Comparison of ENCODE assay signal across 20 cellular contexts in genomic region chr14:86334355-86334754, GRCh38.
"Had no signal": no experiment of that assay in that cellular context is flagged by ENCODE, and none has a peak within 500 bp of the region (broad histone marks: within the 10 kb centered on the region; RNA-seq: fewer than 3 reads in every experiment).

No MANE protein-coding gene starts in this region.

- H3K4me1 Mint-ChIP-seq: activated naive CD8-positive, alpha-beta T cell treated with anti-CD3 and anti-CD28 coated beads for 36 hours; neural crest cell; stimulated activated naive CD8-positive, alpha-beta T cell treated with anti-CD3 and anti-CD28 coated beads, Interleukin-15, amount 100 ng/mL, for 72 hours had no signal

- ATAC-seq: activated CD4-positive, CD25-positive, alpha-beta regulatory T cell treated with anti-CD3 and anti-CD28 coated beads, Interleukin-2, amount 50 U/mL, for 24 hours; effector memory CD8-positive, alpha-beta T cell; left cardiac atrium; lower lobe of right lung; stimulated activated naive CD8-positive, alpha-beta T cell treated with anti-CD3 and anti-CD28 coated beads, Interleukin-15, amount 100 ng/mL, for 72 hours had no signal

- H3K36me3 ChIP-seq: brain microvascular endothelial cell, lower lobe of right lung, sigmoid colon, spleen, upper lobe of left lung had no signal

- H3K27me3 ChIP-seq: brain microvascular endothelial cell, sigmoid colon, spleen, upper lobe of left lung had no signal

- H3K4me3 ChIP-seq: lower lobe of right lung, sigmoid colon, spleen, upper lobe of left lung had no signal

- H3K36me3 Mint-ChIP-seq: activated naive CD8-positive, alpha-beta T cell treated with anti-CD3 and anti-CD28 coated beads for 36 hours; mesothelial cell of epicardium had no signal

- H3K9me3 ChIP-seq: lower lobe of right lung, sigmoid colon, upper lobe of left lung had no signal

- H3K27me3 Mint-ChIP-seq: activated naive CD8-positive, alpha-beta T cell treated with anti-CD3 and anti-CD28 coated beads for 36 hours; effector memory CD8-positive, alpha-beta T cell; stimulated activated naive CD8-positive, alpha-beta T cell treated with anti-CD3 and anti-CD28 coated beads, Interleukin-15, amount 100 ng/mL, for 72 hours had no signal

- H3K4me1 ChIP-seq: lower lobe of right lung, sigmoid colon, spleen, upper lobe of left lung had no signal

- H3K9me3 Mint-ChIP-seq: activated naive CD8-positive, alpha-beta T cell treated with anti-CD3 and anti-CD28 coated beads for 36 hours had no signal

- DNase-seq: activated CD4-positive, alpha-beta T cell treated with anti-CD3 and anti-CD28 coated beads, Interleukin-2, amount 50 U/mL, for 1 hour; activated CD8-positive, alpha-beta memory T cell treated with anti-CD3 and anti-CD28 coated beads for 24 hours; activated naive CD8-positive, alpha-beta T cell treated with anti-CD3 and anti-CD28 coated beads for 36 hours; brain microvascular endothelial cell; dermis blood vessel endothelial cell; effector memory CD8-positive, alpha-beta T cell; foreskin melanocyte; head of caudate nucleus; left cardiac atrium; lower lobe of right lung; sigmoid colon; spleen; stimulated activated naive CD8-positive, alpha-beta T cell treated with anti-CD3 and anti-CD28 coated beads, Interleukin-15, amount 100 ng/mL, for 72 hours; T-helper 9 cell; upper lobe of left lung had no signal

- H3K27ac Mint-ChIP-seq: activated naive CD8-positive, alpha-beta T cell treated with anti-CD3 and anti-CD28 coated beads for 36 hours; activated T-helper 1 cell treated with anti-CD3 and anti-CD28 coated beads, Interleukin-12 subunit alpha, Interleukin-12 subunit beta, Interleukin-2, Interleukin-4 antibody, amounts not matched to agents 30 ng/mL and 10 ng/mL and 1 ng/mL, durations not matched to agents 14 hours and 24 hours and 36 hours; effector memory CD8-positive, alpha-beta T cell; mesothelial cell of epicardium; stimulated activated naive CD8-positive, alpha-beta T cell treated with anti-CD3 and anti-CD28 coated beads, Interleukin-15, amount 100 ng/mL, for 72 hours had no signal

- H3K4me3 Mint-ChIP-seq: activated naive CD8-positive, alpha-beta T cell treated with anti-CD3 and anti-CD28 coated beads for 36 hours; activated T-helper 1 cell treated with anti-CD3 and anti-CD28 coated beads, Interleukin-12 subunit alpha, Interleukin-12 subunit beta, Interleukin-2, Interleukin-4 antibody, amounts not matched to agents 30 ng/mL and 10 ng/mL and 1 ng/mL, durations not matched to agents 14 hours and 24 hours and 36 hours; effector memory CD8-positive, alpha-beta T cell; mesothelial cell of epicardium; neural crest cell; stimulated activated naive CD8-positive, alpha-beta T cell treated with anti-CD3 and anti-CD28 coated beads, Interleukin-15, amount 100 ng/mL, for 72 hours had no signal

- H3K27ac ChIP-seq: brain microvascular endothelial cell, epithelial cell of prostate, lower lobe of right lung, sigmoid colon, spleen, upper lobe of left lung had no signal
